In genomic region chr2:70039366-70039765, GRCh38 we compare ENCODE assay signal across 13 cellular contexts. TPM values are rescaled to one million over a fixed set of nuclear protein-coding genes. Genes with fewer than 3 reads are reported as not detected.
A peak's percentile ranks its signal among the peaks of the same experiment; 100 is the strongest.
DNase-seq lines count a peak whose midpoint lies in the region; ATAC-seq and TF ChIP-seq lines count a peak whose summit lies in the region.
"Had no signal": no experiment of that assay in that cellular context is flagged by ENCODE, and none has a peak within 500 bp of the region (broad histone marks: within the 10 kb centered on the region; RNA-seq: fewer than 3 reads in every experiment).

No MANE protein-coding gene starts in this region.

- H3K36me3 Mint-ChIP-seq in immature natural killer cell: peaks cover 3 to 12% (median 4%) of the 10 kb centered on the region in 3 donors

- no peaks in the 10 kb centered on the region for H3K9me3 Mint-ChIP-seq in immature natural killer cell
- H3K9me3 Mint-ChIP-seq: CD4-positive, CD25-positive, alpha-beta regulatory T cell had no signal

- peak overlapping the region in 1 of 2 experiments; percentile 12 for H3K4me3 ChIP-seq in neutrophil (ENCODE audit: low read depth in 1 of 2, low read length in 1 of 2)
- H3K4me3 ChIP-seq: HAP-1 had no signal

- no peaks in the 10 kb centered on the region for H3K27me3 ChIP-seq in neutrophil

- H3K27ac Mint-ChIP-seq in immature natural killer cell: peak overlapping the region; percentile 36 to 70 (median 52)

- no peaks in the 10 kb centered on the region for H3K36me3 ChIP-seq in neutrophil
- H3K36me3 ChIP-seq: HAP-1 had no signal

- H3K4me3 Mint-ChIP-seq in immature natural killer cell: no peak overlapping the region
- H3K4me3 Mint-ChIP-seq: CD4-positive, CD25-positive, alpha-beta regulatory T cell had no signal

- H3K9me3 ChIP-seq in neutrophil: no peaks in the 10 kb centered on the region
- H3K9me3 ChIP-seq: HAP-1 had no signal

- ATAC-seq in omental fat pad (ENCODE audit: low FRiP score): no peak

- peaks cover 88 to 98% of the 10 kb centered on the region in 2 donors for H3K4me1 Mint-ChIP-seq in immature natural killer cell

- peak; percentile 55 for TF ChIP-seq CTCF in neutrophil (IDR thresholded peaks at IDR 0.05)
- TF ChIP-seq CTCF in omental fat pad (IDR thresholded peaks at IDR 0.05): no peak

- H3K4me1 ChIP-seq in neutrophil (ENCODE audit: control insufficient read depth in 1 of 2, insufficient read depth in 1 of 2, low read depth in 1 of 2, low read length in 1 of 2): peaks cover 70 to 80% of the 10 kb centered on the region in 2 experiments
- H3K4me1 ChIP-seq: HAP-1 had no signal

- H3K27ac ChIP-seq in neutrophil: peak overlapping the region; percentile 99
- H3K27ac ChIP-seq: 22Rv1 had no signal

- peaks cover 2 to 6% (median 6%) of the 10 kb centered on the region in 3 donors for H3K27me3 Mint-ChIP-seq in immature natural killer cell (ENCODE audit: low read depth in 3 of 3)
- H3K27me3 Mint-ChIP-seq: CD4-positive, CD25-positive, alpha-beta regulatory T cell had no signal

- DNase-seq in NCI-H82 (lab: John Stamatoyannopoulos, UW) (peak; percentile 53), NCI-H82 treated with DMSO at 0.1 percent for 48 hours (lab: John Stamatoyannopoulos, UW; ENCODE audit: unreplicated experiment) (no peak), immature natural killer cell (no peak), C1 segment of cervical spinal cord (lab: John Stamatoyannopoulos, UW) (no peak), omental fat pad (ENCODE audit: low spot score) (no peak)
- no peak for DNase-seq in activated CD4-positive, alpha-beta T cell treated with anti-CD3 and anti-CD28 coated beads for 1 hour
- DNase-seq: CD4-positive, CD25-positive, alpha-beta regulatory T cell; DMS53; GF-D8; IMR-90 had no signal

RNA-seq across cellular contexts. Expression of gene PCBP1, which starts 47.9 kb away (rescaled TPM):
- polyA plus RNA-seq in immature natural killer cell: 100 to 1,000 TPM; 184 to 233 (median 232) TPM
- 100 to 1,000 TPM; 200 to 256 (median 209) TPM for total RNA-seq in omental fat pad
